1 cellular context compared by ENCODE assay signal in genomic region chr7:103344453-103345149, GRCh38.
A peak's percentile ranks its signal among the peaks of the same experiment; 100 is the strongest.
TF ChIP-seq lines count a peak whose summit lies in the region.

Gene DNAJC2, minus strand, starts transcription at chr7:103344767. Its CDS starts 145 bp downstream, at chr7:103344622.

TF ChIP-seq in K562, 482 proteins besides CTCF, POLR2A, EP300 and RAD21 (continued from another document and continues in another):
- peak; percentile 62 for TF ChIP-seq ZNF592 (IDR thresholded peaks at IDR 0.05)
- 0 out of 2 replicates have a peak, but pooled peaks have one; percentile 28 for TF ChIP-seq HOMEZ (CRISPR knock-in tag; IDR thresholded peaks at IDR 0.05)
- peak; percentile 91 for TF ChIP-seq MTA3 (IDR thresholded peaks at IDR 0.05; ENCODE audit: borderline replicate concordance)
- TF ChIP-seq PBX2 (CRISPR knock-in tag; IDR thresholded peaks at IDR 0.05; ENCODE audit: low read depth), result no peak
- no peak for TF ChIP-seq PBX2 (tag; conservative IDR thresholded peaks at IDR 0.05; ENCODE audit: low read depth)
- peak; percentile 44 for TF ChIP-seq RBM22 (IDR thresholded peaks at IDR 0.05; ENCODE audit: low read depth, low read length, poor library complexity, severe bottlenecking)
- no peak for TF ChIP-seq ZNF12 (CRISPR knock-in tag; IDR thresholded peaks at IDR 0.05)
- TF ChIP-seq CBX1 (IDR thresholded peaks at IDR 0.05; ENCODE audit: low read depth), result peak; percentile 74
- no peak for TF ChIP-seq CREB5 (CRISPR knock-in tag; IDR thresholded peaks at IDR 0.05)
- TF ChIP-seq ZNF764 (CRISPR knock-in tag; IDR thresholded peaks at IDR 0.05; ENCODE audit: low read depth), result peak; percentile 13; the same call in 1 of the 2 replicates
- TF ChIP-seq MAFF (IDR thresholded peaks at IDR 0.05; ENCODE audit: low read length), result peak; percentile 35; the same call in 1 of the 2 replicates
- no peak for TF ChIP-seq U2AF2 (optimal IDR thresholded peaks at IDR 0.05; ENCODE audit: low read depth, low read length)
- no peak for TF ChIP-seq TSC22D4 (tag; IDR thresholded peaks at IDR 0.05)
- peak; percentile 97 for TF ChIP-seq EGR1 (conservative IDR thresholded peaks at IDR 0.05)
- peak; percentile 63 for TF ChIP-seq NFIC (IDR thresholded peaks at IDR 0.05)
- TF ChIP-seq ZNF696 (CRISPR knock-in tag; conservative IDR thresholded peaks at IDR 0.05), result 0 out of 2 replicates have a peak, but pooled peaks have one; percentile 4
- TF ChIP-seq MYNN (IDR thresholded peaks at IDR 0.05), result peak; percentile 68
- no peak for TF ChIP-seq MYNN (CRISPR knock-in tag; IDR thresholded peaks at IDR 0.05)
- peak; percentile 96 for TF ChIP-seq TBP (optimal IDR thresholded peaks at IDR 0.05; ENCODE audit: low read depth, low read length)
- peak; percentile 96 for TF ChIP-seq TAF9B (IDR thresholded peaks at IDR 0.05; ENCODE audit: partially characterized antibody)
- peak in 1 of 2 experiments; percentile 84; a peak in 3 of 4 replicates for TF ChIP-seq TEAD1 (CRISPR knock-in tag; IDR thresholded peaks at IDR 0.05)
- peak; percentile 87 for TF ChIP-seq MGA (IDR thresholded peaks at IDR 0.05)
- TF ChIP-seq GTF2E2 (tag; IDR thresholded peaks at IDR 0.05), result peak; percentile 93
- TF ChIP-seq POLR2AphosphoS5 (IDR thresholded peaks at IDR 0.05; ENCODE audit: control insufficient read depth, insufficient read depth, low read depth, low read length), result peak; percentile 96
- TF ChIP-seq PRMT5 (CRISPR knock-in tag; IDR thresholded peaks at IDR 0.05), result no peak
- TF ChIP-seq ZC3H4 (CRISPR knock-in tag; IDR thresholded peaks at IDR 0.05; ENCODE audit: borderline replicate concordance), result no peak
- 0 out of 2 replicates have a peak, but pooled peaks have one; percentile 76 for TF ChIP-seq ZNF583 (CRISPR knock-in tag; IDR thresholded peaks at IDR 0.05)
- peak in 1 of 2 experiments; percentile 63; a peak in 1 of 4 replicates for TF ChIP-seq UBTF (IDR thresholded peaks at IDR 0.05; ENCODE audit: borderline replicate concordance in 1 of 2, low read depth in 2 of 2, low read length in 2 of 2)
- TF ChIP-seq ATF1 (CRISPR knock-in tag; IDR thresholded peaks at IDR 0.05), result no peak
- peak; percentile 94 for TF ChIP-seq ATF1 (tag; IDR thresholded peaks at IDR 0.05)
- TF ChIP-seq MYBL2 (IDR thresholded peaks at IDR 0.05; ENCODE audit: low read depth), result peak; percentile 45
- TF ChIP-seq MYBL2 (CRISPR knock-in tag; IDR thresholded peaks at IDR 0.05; ENCODE audit: borderline replicate concordance), result no peak
- peak; percentile 66 for TF ChIP-seq MBD2 (IDR thresholded peaks at IDR 0.05; ENCODE audit: borderline replicate concordance, low read depth)
- no peak for TF ChIP-seq SRSF1 (IDR thresholded peaks at IDR 0.05; ENCODE audit: low read depth, low read length)
- TF ChIP-seq KDM4B (IDR thresholded peaks at IDR 0.05; ENCODE audit: borderline replicate concordance in 2 of 2, low read depth in 1 of 2), result peak in 1 of 2 experiments; percentile 92; a peak in 2 of 4 replicates
